In the genomic region with DNA sequence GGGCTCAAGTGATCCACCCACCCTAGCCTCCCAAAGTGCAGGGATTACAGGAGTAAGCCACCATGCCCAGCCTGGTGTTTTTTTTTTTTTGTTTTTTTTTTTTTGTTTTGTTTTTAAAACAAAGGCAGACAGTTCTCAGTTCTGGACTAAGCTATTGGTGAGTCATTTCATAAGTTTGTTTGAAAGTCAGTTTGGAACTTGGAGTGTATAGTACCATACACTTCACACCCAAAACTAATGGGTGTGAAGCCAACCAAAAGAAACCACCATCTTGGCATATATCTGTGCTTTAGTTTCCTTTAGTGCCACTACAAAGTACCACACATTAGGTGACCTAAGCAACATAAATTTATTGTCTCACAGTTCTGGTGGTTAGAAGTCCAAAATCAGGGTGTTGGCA, we compare ENCODE assay signal across 13 cellular contexts.
"Had no signal": no experiment of that assay in that cellular context is flagged by ENCODE, and none has a peak within 500 bp of the region (broad histone marks: within the 10 kb centered on the region; RNA-seq: fewer than 3 reads in every experiment).

No MANE protein-coding gene starts in this region.

- H3K4me3 ChIP-seq: coronary artery had no signal

- DNase-seq: activated CD4-positive, alpha-beta T cell treated with anti-CD3 and anti-CD28 coated beads, Interleukin-2, amount 50 U/mL, for 1 hour; activated CD4-positive, CD25-positive, alpha-beta regulatory T cell; amygdala; effector CD4-positive, alpha-beta T cell; foreskin fibroblast; glutamatergic neuron; hypothalamus; mesenchymal stem cell; nucleus accumbens; posterior cingulate gyrus; stimulated activated CD4-positive, alpha-beta T cell treated with anti-CD3 and anti-CD28 coated beads, Interleukin-4, amount 100 ng/mL, for 1 hour; stimulated activated naive CD4-positive, alpha-beta T cell treated with Interleukin-2 at 50 U/mL for 16 hours had no signal

- H3K27ac ChIP-seq: coronary artery had no signal
